ENCODE assay signal across 1 cellular context in genomic region chr10:93567277-93568104, GRCh38.
TF ChIP-seq lines count a peak whose summit lies in the region.

No MANE protein-coding gene starts in this region.

TF ChIP-seq in H1, 55 proteins besides CTCF, POLR2A, EP300 and RAD21:
- TF ChIP-seq SUZ12 (IDR thresholded peaks at IDR 0.05; ENCODE audit: low read length) (peak; percentile 95), RNF2 (IDR thresholded peaks at IDR 0.05; ENCODE audit: borderline replicate concordance, low read depth, low read length, missing control alignments, poor library complexity, severe bottlenecking) (peak; percentile 67), KDM1A (IDR thresholded peaks at IDR 0.05; ENCODE audit: borderline replicate concordance, low read length) (0 out of 2 replicates have a peak, but pooled peaks have one; percentile 6), RBBP5 (IDR thresholded peaks at IDR 0.05; ENCODE audit: borderline replicate concordance, low read depth, low read length) (no peak), EZH2 (IDR thresholded peaks at IDR 0.05; ENCODE audit: low read depth, low read length, severe bottlenecking) (peak; percentile 93), HDAC6 (IDR thresholded peaks at IDR 0.05; ENCODE audit: low read depth, low read length) (no peak)
